ENCODE assay signal across 18 cellular contexts in genomic region chrX:10103023-10103422, GRCh38. TPM values are rescaled to one million over a fixed set of nuclear protein-coding genes. Genes with fewer than 3 reads are reported as not detected.
A peak's percentile ranks its signal among the peaks of the same experiment; 100 is the strongest.
DNase-seq lines count a peak whose midpoint lies in the region; ATAC-seq and TF ChIP-seq lines count a peak whose summit lies in the region.
"Had no signal": no experiment of that assay in that cellular context is flagged by ENCODE, and none has a peak within 500 bp of the region (broad histone marks: within the 10 kb centered on the region; RNA-seq: fewer than 3 reads in every experiment).

No MANE protein-coding gene starts in this region.

- peaks cover 13 to 21% of the 10 kb centered on the region in 2 donors for H3K4me1 Mint-ChIP-seq in natural killer cell treated with Interleukin-12 subunit alpha and Interleukin-12 subunit beta and Interleukin-15 and Interleukin-18, amount 100 ng/mL, for 72 hours (ENCODE audit: low read depth in 2 of 2)

- no peaks in the 10 kb centered on the region for H3K36me3 Mint-ChIP-seq in natural killer cell treated with Interleukin-12 subunit alpha and Interleukin-12 subunit beta and Interleukin-15 and Interleukin-18, amount 100 ng/mL, for 72 hours

- H3K27ac Mint-ChIP-seq in natural killer cell treated with Interleukin-12 subunit alpha and Interleukin-12 subunit beta and Interleukin-15 and Interleukin-18, amount 100 ng/mL, for 72 hours: no peak overlapping the region
- H3K27ac Mint-ChIP-seq: activated CD8-positive, alpha-beta memory T cell treated with anti-CD3 and anti-CD28 coated beads, Interleukin-2, amount 10 ng/mL, durations not matched to agents 7 days and 5 days; activated naive CD4-positive, alpha-beta T cell treated with anti-CD3 and anti-CD28 coated beads for 36 hours; memory B cell had no signal

- H3K27me3 ChIP-seq in stomach smooth muscle (ENCODE audit: control insufficient read depth in 1 of 2, insufficient read depth in 2 of 2, low read length in 2 of 2): peaks cover 0 to 2% of the 10 kb centered on the region in 2 donors

- DNase-seq in DMS53 (lab: John Stamatoyannopoulos, UW) (peak; percentile 21), DMS53 treated with DMSO at 0.1 percent for 48 hours (lab: John Stamatoyannopoulos, UW; ENCODE audit: unreplicated experiment) (no peak), amniotic epithelial cell (ENCODE audit: low read depth) (peak; percentile 83), foreskin fibroblast (peak; percentile 93), GOT3 (lab: John Stamatoyannopoulos, UW) (no peak)
- DNase-seq in natural killer cell treated with Interleukin-12 subunit alpha and Interleukin-12 subunit beta and Interleukin-15 and Interleukin-18, amount 100 ng/mL, for 72 hours (ENCODE audit: low spot score): no peak
- DNase-seq: 8988T; activated CD8-positive, alpha-beta memory T cell treated with anti-CD3 and anti-CD28 coated beads, Interleukin-2, amount 10 ng/mL, durations not matched to agents 7 days and 5 days; activated naive CD4-positive, alpha-beta T cell treated with anti-CD3 and anti-CD28 coated beads for 36 hours; erythroblast; NCI-H446; OCI-M1; SK-N-SH; small intestine had no signal

- H3K27me3 Mint-ChIP-seq in natural killer cell treated with Interleukin-12 subunit alpha and Interleukin-12 subunit beta and Interleukin-15 and Interleukin-18, amount 100 ng/mL, for 72 hours: no peaks in the 10 kb centered on the region
- H3K27me3 Mint-ChIP-seq: activated CD8-positive, alpha-beta memory T cell treated with anti-CD3 and anti-CD28 coated beads, Interleukin-2, amount 10 ng/mL, durations not matched to agents 7 days and 5 days; memory B cell had no signal

- no peak for TF ChIP-seq CTCF in foreskin fibroblast (IDR thresholded peaks at IDR 0.05; ENCODE audit: low read depth, low read length)

- H3K27ac ChIP-seq in stomach smooth muscle (ENCODE audit: low read length): peak overlapping the region; percentile 62
- H3K27ac ChIP-seq: VCaP had no signal

- H3K9ac ChIP-seq in stomach smooth muscle (ENCODE audit: low read length in 2 of 2): no peak overlapping the region
- H3K9ac ChIP-seq: SK-N-SH had no signal

- no peak overlapping the region for H3K4me3 ChIP-seq in foreskin fibroblast (ENCODE audit: low read depth in 1 of 2, low read length in 2 of 2)
- no peak overlapping the region for H3K4me3 ChIP-seq in stomach smooth muscle (ENCODE audit: low read length in 2 of 2)

- no peak overlapping the region for H3K4me3 Mint-ChIP-seq in natural killer cell treated with Interleukin-12 subunit alpha and Interleukin-12 subunit beta and Interleukin-15 and Interleukin-18, amount 100 ng/mL, for 72 hours
- H3K4me3 Mint-ChIP-seq: activated CD8-positive, alpha-beta memory T cell treated with anti-CD3 and anti-CD28 coated beads, Interleukin-2, amount 10 ng/mL, durations not matched to agents 7 days and 5 days; activated naive CD4-positive, alpha-beta T cell treated with anti-CD3 and anti-CD28 coated beads for 36 hours; memory B cell had no signal

- no peak for ATAC-seq in natural killer cell treated with Interleukin-12 subunit alpha and Interleukin-12 subunit beta and Interleukin-15 and Interleukin-18, amount 100 ng/mL, for 72 hours
- no peak for ATAC-seq in esophagus mucosa
- ATAC-seq: activated CD8-positive, alpha-beta memory T cell treated with anti-CD3 and anti-CD28 coated beads, Interleukin-2, amount 10 ng/mL, durations not matched to agents 7 days and 5 days had no signal

- H3K9me3 Mint-ChIP-seq in natural killer cell treated with Interleukin-12 subunit alpha and Interleukin-12 subunit beta and Interleukin-15 and Interleukin-18, amount 100 ng/mL, for 72 hours: no peaks in the 10 kb centered on the region
- H3K9me3 Mint-ChIP-seq: activated naive CD4-positive, alpha-beta T cell treated with anti-CD3 and anti-CD28 coated beads for 36 hours; memory B cell had no signal

- peaks cover 36% of the 10 kb centered on the region for H3K4me1 ChIP-seq in stomach smooth muscle (ENCODE audit: control insufficient read depth, insufficient read depth, low read length)

- peaks cover 0 to 4% of the 10 kb centered on the region in 2 donors for H3K36me3 ChIP-seq in stomach smooth muscle (ENCODE audit: control insufficient read depth in 2 of 2, insufficient read depth in 2 of 2, low read length in 2 of 2)

- peaks cover 0 to 3% of the 10 kb centered on the region in 2 donors for H3K9me3 ChIP-seq in stomach smooth muscle (ENCODE audit: control insufficient read depth in 2 of 2, low read length in 2 of 2)
- H3K9me3 ChIP-seq: SK-N-SH had no signal

RNA-seq across cellular contexts. Expression of gene CLCN4, which starts 53.8 kb away (rescaled TPM):
- not detected for total RNA-seq in natural killer cell treated with Interleukin-12 subunit alpha and Interleukin-12 subunit beta and Interleukin-15 and Interleukin-18, amount 100 ng/mL, for 72 hours
- 0.84 TPM for total RNA-seq in esophagus mucosa
- total RNA-seq: activated naive CD4-positive, alpha-beta T cell treated with anti-CD3 and anti-CD28 coated beads for 36 hours had no signal

Comparison
In these comparisons a context has a peak if more than half of its experiments do, and no peak if none do; other contexts are left out.
1. DNase-seq: peak in DMS53 (single experiment), amniotic epithelial cell (single experiment) and foreskin fibroblast (2 of 2); none in DMS53 treated with DMSO at 0.1 percent for 48 hours (single experiment), GOT3 (single experiment) and natural killer cell treated with Interleukin-12 subunit alpha and Interleukin-12 subunit beta and Interleukin-15 and Interleukin-18, amount 100 ng/mL, for 72 hours (single experiment).